ENCODE assay signal across 2 cellular contexts in the genomic region with DNA sequence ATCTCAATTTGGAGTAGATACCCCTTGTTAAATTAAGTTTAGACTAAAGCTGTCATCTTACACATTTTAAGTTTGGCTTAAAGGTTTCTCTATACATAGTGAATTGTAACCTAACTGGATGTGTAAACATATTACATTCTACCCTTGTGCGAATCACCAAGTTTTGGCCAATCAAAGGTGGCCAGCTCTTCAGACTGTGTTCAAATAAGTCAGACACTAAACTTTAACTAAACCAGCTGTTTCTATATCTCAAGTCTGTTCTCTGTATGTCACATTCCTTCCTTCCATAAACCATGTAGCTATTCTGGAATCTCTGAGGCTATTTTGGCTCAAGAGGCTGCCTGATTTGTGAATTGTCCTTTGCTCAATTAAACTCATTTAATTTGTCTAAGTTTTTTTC.
TF ChIP-seq lines count a peak whose summit lies in the region.

No MANE protein-coding gene starts in this region.

TF ChIP-seq in IMR-90, 13 proteins besides CTCF, POLR2A, EP300 and RAD21:
- TF ChIP-seq RFX5 (IDR thresholded peaks at IDR 0.05; ENCODE audit: low read depth, low read length) (no peak), RCOR1 (IDR thresholded peaks at IDR 0.05; ENCODE audit: insufficient replicate concordance, low read length) (no peak), CHD1 (IDR thresholded peaks at IDR 0.05; ENCODE audit: low read depth, low read length) (no peak), SMC3 (IDR thresholded peaks at IDR 0.05; ENCODE audit: low read depth, low read length) (no peak), FOS (IDR thresholded peaks at IDR 0.05; ENCODE audit: low read depth, low read length) (no peak), CEBPB (IDR thresholded peaks at IDR 0.05; ENCODE audit: low read depth, low read length) (no peak), BHLHE40 (IDR thresholded peaks at IDR 0.05; ENCODE audit: low read depth, low read length) (no peak), NFE2L2 (IDR thresholded peaks at IDR 0.05; ENCODE audit: low read depth, low read length) (no peak), MXI1 (IDR thresholded peaks at IDR 0.05; ENCODE audit: borderline replicate concordance, low read depth, low read length) (no peak), MAZ (IDR thresholded peaks at IDR 0.05; ENCODE audit: borderline replicate concordance, low read depth, low read length) (no peak), MAFK (IDR thresholded peaks at IDR 0.05; ENCODE audit: low read depth, low read length) (no peak), ELK1 (IDR thresholded peaks at IDR 0.05; ENCODE audit: borderline replicate concordance, low read depth, low read length) (no peak)
- TF ChIP-seq, protein P1, sequence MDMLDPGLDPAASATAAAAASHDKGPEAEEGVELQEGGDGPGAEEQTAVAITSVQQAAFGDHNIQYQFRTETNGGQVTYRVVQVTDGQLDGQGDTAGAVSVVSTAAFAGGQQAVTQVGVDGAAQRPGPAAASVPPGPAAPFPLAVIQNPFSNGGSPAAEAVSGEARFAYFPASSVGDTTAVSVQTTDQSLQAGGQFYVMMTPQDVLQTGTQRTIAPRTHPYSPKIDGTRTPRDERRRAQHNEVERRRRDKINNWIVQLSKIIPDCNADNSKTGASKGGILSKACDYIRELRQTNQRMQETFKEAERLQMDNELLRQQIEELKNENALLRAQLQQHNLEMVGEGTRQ (IDR thresholded peaks at IDR 0.05; ENCODE audit: low read depth, low read length) = no peak

TF ChIP-seq in SK-N-SH, 30 proteins besides CTCF, POLR2A, EP300 and RAD21:
- TF ChIP-seq TEAD4 (IDR thresholded peaks at IDR 0.05; ENCODE audit: borderline replicate concordance, insufficient read depth) (no peak), NFIC (IDR thresholded peaks at IDR 0.05; ENCODE audit: borderline replicate concordance) (no peak), REST (IDR thresholded peaks at IDR 0.05; ENCODE audit: low read depth, low read length) (no peak)
